In genomic region chr17:79148584-79148983, GRCh38 we compare ENCODE assay signal across 8 cellular contexts.
"Had no signal": no experiment of that assay in that cellular context is flagged by ENCODE, and none has a peak within 500 bp of the region (broad histone marks: within the 10 kb centered on the region; RNA-seq: fewer than 3 reads in every experiment).

No MANE protein-coding gene starts in this region.

- FAIRE-seq: G401.6, GM12878, GM12891, GM12892, GM18507, GM19239 had no signal

- ATAC-seq: GM12878 had no signal

- DNase-seq: GDM1, GF-D8 had no signal

- H3K4me3 ChIP-seq: GM12878 had no signal
